Comparison of ENCODE assay signal across 26 cellular contexts in the genomic region with DNA sequence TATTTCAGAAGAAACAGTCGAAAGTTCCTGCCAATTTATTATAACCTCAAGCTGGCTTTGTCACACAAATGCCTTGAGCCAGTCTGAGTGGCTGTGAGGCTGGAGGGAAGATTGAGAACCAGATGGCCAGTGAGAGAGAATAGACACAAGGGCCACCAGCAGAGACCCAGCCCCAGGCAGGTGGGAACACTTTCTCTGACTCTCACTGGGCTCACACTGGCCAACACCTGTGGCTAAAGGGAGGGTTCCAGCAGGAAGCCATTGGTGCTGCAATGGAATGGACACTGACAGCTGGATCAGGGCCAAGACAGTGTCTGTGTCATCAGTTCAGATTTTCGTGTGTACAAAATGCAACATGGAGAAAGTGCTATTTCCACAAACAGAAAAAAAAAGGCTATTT. TPM values are rescaled to one million over a fixed set of nuclear protein-coding genes. Genes with fewer than 3 reads are reported as not detected.
"Had no signal": no experiment of that assay in that cellular context is flagged by ENCODE, and none has a peak within 500 bp of the region (broad histone marks: within the 10 kb centered on the region; RNA-seq: fewer than 3 reads in every experiment).

No MANE protein-coding gene starts in this region.

- H3K36me3 ChIP-seq: breast epithelium, heart right ventricle, sigmoid colon had no signal

- H3K4me3 ChIP-seq: breast epithelium, heart right ventricle, sigmoid colon, smooth muscle cell, testis had no signal

- H3K9me3 ChIP-seq: breast epithelium, heart right ventricle, sigmoid colon, testis had no signal

- H3K4me1 ChIP-seq: breast epithelium had no signal

- DNase-seq: activated CD4-positive, alpha-beta T cell treated with anti-CD3 and anti-CD28 coated beads for 1 hour; activated CD4-positive, alpha-beta T cell treated with anti-CD3 and anti-CD28 coated beads, Interleukin-2, amount 50 U/mL, for 1 hour; activated naive CD4-positive, alpha-beta T cell treated with Interleukin-2 at 50 U/mL for 16 hours; activated naive CD8-positive, alpha-beta T cell treated with anti-CD3 and anti-CD28 coated beads for 36 hours; activated T-cell treated with anti-CD3 and anti-CD28 coated beads, Interleukin-2, amount 50 U/mL, for 48 hours; cortex of kidney; endodermal cell; heart right ventricle; islet precursor cell; left cardiac atrium; mesenchymal stem cell; naive B cell; nucleus accumbens; sigmoid colon; stimulated activated CD4-positive, alpha-beta T cell treated with anti-CD3 and anti-CD28 coated beads, Interleukin-15, amount 100 ng/mL, for 24 hours; stimulated activated naive B cell treated with anti-CD40 and anti-IgM and Interleukin-4, amounts not matched to agents 10 μg/mL and 1 μg/mL and 100 μg/mL, for 72 hours; testis; trophoblast cell had no signal

- H3K27ac ChIP-seq: breast epithelium, heart right ventricle, sigmoid colon, testis had no signal

- H3K27me3 ChIP-seq: breast epithelium, sigmoid colon, testis had no signal

- ATAC-seq: heart right ventricle; left cardiac atrium; stimulated activated naive B cell treated with anti-CD40 and anti-IgM and Interleukin-4, amounts not matched to agents 10 μg/mL and 1 μg/mL and 100 μg/mL, for 72 hours had no signal

RNA-seq across cellular contexts. Expression of gene LOXHD1, which starts 29.9 kb away (rescaled TPM):
- total RNA-seq: activated CD8-positive, alpha-beta memory T cell treated with anti-CD3 and anti-CD28 coated beads for 36 hours; fibroblast of villous mesenchyme; renal cortical epithelial cell; smooth muscle cell; T-helper 2 cell treated with Interferon-gamma antibody and Interleukin-4, amounts not matched to agents 100 ng/mL and 5 ng/mL, for 36 hours had no signal
- polyA plus RNA-seq: liver, neural cell, smooth muscle cell had no signal
